ENCODE assay signal across 8 cellular contexts in the genomic region with DNA sequence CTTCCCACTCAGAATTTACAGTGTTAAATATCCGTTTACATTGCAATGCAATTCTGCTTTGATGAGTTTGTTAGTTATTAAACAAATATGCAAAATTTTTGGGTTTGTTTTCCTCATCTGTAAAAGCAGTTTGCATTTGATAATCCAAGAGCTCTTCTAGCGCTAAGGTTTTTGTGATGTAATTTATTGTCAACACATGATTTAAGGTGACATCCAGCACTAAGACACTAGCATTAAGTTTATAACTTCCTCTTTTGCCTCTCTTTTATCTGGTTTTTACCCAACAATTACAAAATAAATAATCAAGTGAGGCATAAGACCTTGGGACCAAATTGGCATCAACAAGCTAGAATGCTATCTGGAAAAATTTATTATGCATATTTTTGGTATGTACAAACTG. TPM values are rescaled to one million over a fixed set of nuclear protein-coding genes. Genes with fewer than 3 reads are reported as not detected.
DNase-seq lines count a peak whose midpoint lies in the region; ATAC-seq and TF ChIP-seq lines count a peak whose summit lies in the region.

No MANE protein-coding gene starts in this region.

- intact Hi-C loops in activated CD4-positive, alpha-beta T cell treated with anti-CD3 and anti-CD28 coated beads, Interleukin-2, amount 10 ng/mL, durations not matched to agents 24 days and 14 days (cut with micrococcal nuclease): no loop called here

- no peaks in the 10 kb centered on the region for H3K9me2 ChIP-seq in hepatocyte (replicated peaks; ENCODE audit: insufficient read depth)

- peaks cover 9% of the 10 kb centered on the region for H3K4me1 ChIP-seq in hepatocyte (ENCODE audit: insufficient read depth)
- H3K4me1 ChIP-seq in suprapubic skin: peaks cover 26% of the 10 kb centered on the region

- peak overlapping the region; percentile 30 for H3K27ac Mint-ChIP-seq in activated CD4-positive, alpha-beta T cell treated with anti-CD3 and anti-CD28 coated beads, Interleukin-2, amount 10 ng/mL, durations not matched to agents 24 days and 14 days

- no peaks in the 10 kb centered on the region for H3K9me3 Mint-ChIP-seq in activated CD4-positive, alpha-beta T cell treated with anti-CD3 and anti-CD28 coated beads, Interleukin-2, amount 10 ng/mL, durations not matched to agents 24 days and 14 days

- peak overlapping the region; percentile 88 for H2AFZ ChIP-seq in hepatocyte

- no peak for ATAC-seq in GM18858 (IDR thresholded peaks at IDR 0.05; ENCODE audit: unreplicated experiment)
- ATAC-seq in GM18498 (IDR thresholded peaks at IDR 0.05; ENCODE audit: unreplicated experiment): no peak

- no peak for TF ChIP-seq POLR2A in suprapubic skin (IDR thresholded peaks at IDR 0.05)

- peak overlapping the region; percentile 43 for H3K4me3 ChIP-seq in hepatocyte
- H3K4me3 ChIP-seq in suprapubic skin: peak overlapping the region; percentile 71

- DNase-seq in activated CD4-positive, alpha-beta T cell treated with anti-CD3 and anti-CD28 coated beads, Interleukin-2, amount 10 ng/mL, durations not matched to agents 24 days and 14 days: no peak
- DNase-seq in activated CD4-positive, alpha-beta T cell treated with anti-CD3 and anti-CD28 coated beads, Interleukin-2, amount 50 U/mL, for 48 hours: no peak
- DNase-seq in hepatocyte (ENCODE audit: low spot score) (no peak), suprapubic skin (ENCODE audit: low spot score in 2 of 2) (no peak), NCI-H2107 treated with DMSO at 0.1 percent for 48 hours (lab: John Stamatoyannopoulos, UW; ENCODE audit: unreplicated experiment) (no peak)

- H3K4me1 Mint-ChIP-seq in activated CD4-positive, alpha-beta T cell treated with anti-CD3 and anti-CD28 coated beads, Interleukin-2, amount 10 ng/mL, durations not matched to agents 24 days and 14 days: peaks cover 20% of the 10 kb centered on the region

- peak overlapping the region; percentile 97 for H3K4me3 Mint-ChIP-seq in activated CD4-positive, alpha-beta T cell treated with anti-CD3 and anti-CD28 coated beads, Interleukin-2, amount 10 ng/mL, durations not matched to agents 24 days and 14 days

- no peak for TF ChIP-seq CTCF in VCaP (conservative IDR thresholded peaks at IDR 0.05)
- TF ChIP-seq CTCF in hepatocyte (IDR thresholded peaks at IDR 0.05; ENCODE audit: poor library complexity): no peak
- TF ChIP-seq CTCF in suprapubic skin (IDR thresholded peaks at IDR 0.05): no peak

- peak overlapping the region; percentile 77 for H3K4me2 ChIP-seq in hepatocyte

- H3K36me3 Mint-ChIP-seq in activated CD4-positive, alpha-beta T cell treated with anti-CD3 and anti-CD28 coated beads, Interleukin-2, amount 10 ng/mL, durations not matched to agents 24 days and 14 days (ENCODE audit: low read depth): peaks cover 14% of the 10 kb centered on the region

- H3K79me2 ChIP-seq in hepatocyte: peaks cover 21% of the 10 kb centered on the region

- H3K36me3 ChIP-seq in hepatocyte (replicated peaks; ENCODE audit: insufficient read depth, low read depth): no peaks in the 10 kb centered on the region
- peaks cover 9% of the 10 kb centered on the region for H3K36me3 ChIP-seq in suprapubic skin

- peaks cover 18% of the 10 kb centered on the region for H3K27me3 Mint-ChIP-seq in activated CD4-positive, alpha-beta T cell treated with anti-CD3 and anti-CD28 coated beads, Interleukin-2, amount 10 ng/mL, durations not matched to agents 24 days and 14 days

- no peaks in the 10 kb centered on the region for H4K20me1 ChIP-seq in hepatocyte (ENCODE audit: insufficient read depth, poor library complexity, severe bottlenecking)

- H3K27ac ChIP-seq in VCaP: peak overlapping the region; percentile 88
- peak overlapping the region; percentile 67 for H3K27ac ChIP-seq in hepatocyte
- no peak overlapping the region for H3K27ac ChIP-seq in suprapubic skin

- H3K27me3 ChIP-seq in hepatocyte (no peaks in the 10 kb centered on the region), suprapubic skin (no peaks in the 10 kb centered on the region)

- no peak for TF ChIP-seq EP300 in suprapubic skin (IDR thresholded peaks at IDR 0.05)

- H3K9me3 ChIP-seq in hepatocyte (ENCODE audit: low read depth): no peaks in the 10 kb centered on the region
- no peaks in the 10 kb centered on the region for H3K9me3 ChIP-seq in suprapubic skin

- 41% methylated on average over 2 of the region's 2 CpGs for WGBS in hepatocyte (ENCODE audit: low lambda C conversion rate, missing lambda C conversion rate)
- WGBS in suprapubic skin: 15% methylated on average over 2 of the region's 2 CpGs

RNA-seq across cellular contexts. Expression of gene DNAJC19, which starts 1.0 kb away (rescaled TPM):
- 53.7 and 62.6 TPM in 2 replicates for total RNA-seq in activated CD4-positive, alpha-beta T cell treated with anti-CD3 and anti-CD28 coated beads, Interleukin-2, amount 10 ng/mL, durations not matched to agents 24 days and 14 days
- total RNA-seq in hepatocyte: 30.3 and 53.8 TPM in 2 replicates
- 86.0 and 94.9 TPM in 2 replicates for polyA plus RNA-seq in hepatocyte
- 10 to 100 TPM; 23.8 to 26.7 (median 25.1) TPM for total RNA-seq in suprapubic skin
